Comparison of ENCODE assay signal across 25 cellular contexts in genomic region chr18:27449104-27449503, GRCh38.
"Had no signal": no experiment of that assay in that cellular context is flagged by ENCODE, and none has a peak within 500 bp of the region (broad histone marks: within the 10 kb centered on the region; RNA-seq: fewer than 3 reads in every experiment).

No MANE protein-coding gene starts in this region.

- H3K27ac Mint-ChIP-seq: activated B cell treated with CpG ODN at 0.5 μM for 24 hours; activated CD4-positive, alpha-beta T cell treated with anti-CD3 and anti-CD28 coated beads for 36 hours; activated naive CD4-positive, alpha-beta T cell treated with anti-CD3 and anti-CD28 coated beads, Interleukin-2, amount 10 ng/mL, durations not matched to agents 7 days and 5 days; effector memory CD8-positive, alpha-beta T cell; memory B cell; natural killer cell treated with Interleukin-12 subunit alpha and Interleukin-12 subunit beta and Interleukin-15 and Interleukin-18, amount 100 ng/mL, for 72 hours; type B pancreatic cell had no signal

- H3K4me1 ChIP-seq: colonic mucosa, esophagus squamous epithelium, gastroesophageal sphincter, prostate gland, vagina had no signal

- DNase-seq: activated B cell treated with CpG ODN at 0.5 μM for 24 hours; activated CD4-positive, alpha-beta T cell treated with anti-CD3 and anti-CD28 coated beads for 36 hours; activated CD4-positive, alpha-beta T cell treated with anti-CD3 and anti-CD28 coated beads, Interleukin-2, amount 50 U/mL, for 4 hours; activated effector memory CD4-positive, alpha-beta T cell treated with anti-CD3 and anti-CD28 coated beads, Interleukin-2, amount 50 U/mL, for 16 hours; activated naive CD4-positive, alpha-beta T cell treated with anti-CD3 and anti-CD28 coated beads, Interleukin-2, amount 10 ng/mL, durations not matched to agents 7 days and 5 days; activated T-cell treated with anti-CD3 and anti-CD28 coated beads, Interleukin-2, amount 50 U/mL, for 48 hours; amygdala; colonic mucosa; dorsolateral prefrontal cortex; effector memory CD8-positive, alpha-beta T cell; esophagus squamous epithelium; head of caudate nucleus; hypothalamus; left cardiac atrium; ovary; stimulated activated CD4-positive, alpha-beta T cell treated with anti-CD3 and anti-CD28 coated beads, Interleukin-4, amount 100 ng/mL, for 1 hour; stimulated activated naive CD4-positive, alpha-beta T cell had no signal

- H3K27me3 ChIP-seq: colonic mucosa, dorsolateral prefrontal cortex, esophagus squamous epithelium, gastroesophageal sphincter, neutrophil, ovary, vagina had no signal

- H3K27ac ChIP-seq: colonic mucosa, dorsolateral prefrontal cortex, esophagus squamous epithelium, gastroesophageal sphincter, neutrophil, ovary, prostate gland, thoracic aorta, vagina had no signal

- H3K36me3 Mint-ChIP-seq: activated naive CD4-positive, alpha-beta T cell treated with anti-CD3 and anti-CD28 coated beads, Interleukin-2, amount 10 ng/mL, durations not matched to agents 7 days and 5 days; memory B cell; natural killer cell treated with Interleukin-12 subunit alpha and Interleukin-12 subunit beta and Interleukin-15 and Interleukin-18, amount 100 ng/mL, for 72 hours; type B pancreatic cell had no signal

- ATAC-seq: activated CD4-positive, alpha-beta T cell treated with anti-CD3 and anti-CD28 coated beads for 36 hours; effector memory CD8-positive, alpha-beta T cell; gastroesophageal sphincter; left cardiac atrium; natural killer cell treated with Interleukin-12 subunit alpha and Interleukin-12 subunit beta and Interleukin-15 and Interleukin-18, amount 100 ng/mL, for 72 hours had no signal

- H3K27me3 Mint-ChIP-seq: activated B cell treated with CpG ODN at 0.5 μM for 24 hours; activated CD4-positive, alpha-beta T cell treated with anti-CD3 and anti-CD28 coated beads for 36 hours; activated naive CD4-positive, alpha-beta T cell treated with anti-CD3 and anti-CD28 coated beads, Interleukin-2, amount 10 ng/mL, durations not matched to agents 7 days and 5 days; effector memory CD8-positive, alpha-beta T cell; memory B cell; natural killer cell treated with Interleukin-12 subunit alpha and Interleukin-12 subunit beta and Interleukin-15 and Interleukin-18, amount 100 ng/mL, for 72 hours; type B pancreatic cell had no signal

- H3K4me1 Mint-ChIP-seq: activated B cell treated with CpG ODN at 0.5 μM for 24 hours; activated CD4-positive, alpha-beta T cell treated with anti-CD3 and anti-CD28 coated beads for 36 hours; activated naive CD4-positive, alpha-beta T cell treated with anti-CD3 and anti-CD28 coated beads, Interleukin-2, amount 10 ng/mL, durations not matched to agents 7 days and 5 days had no signal

- H3K4me3 ChIP-seq: colonic mucosa, dorsolateral prefrontal cortex, esophagus squamous epithelium, gastroesophageal sphincter, ovary, prostate gland, thoracic aorta, vagina had no signal

- H3K4me3 Mint-ChIP-seq: activated B cell treated with CpG ODN at 0.5 μM for 24 hours; activated CD4-positive, alpha-beta T cell treated with anti-CD3 and anti-CD28 coated beads for 36 hours; activated naive CD4-positive, alpha-beta T cell treated with anti-CD3 and anti-CD28 coated beads, Interleukin-2, amount 10 ng/mL, durations not matched to agents 7 days and 5 days; effector memory CD8-positive, alpha-beta T cell; memory B cell; natural killer cell treated with Interleukin-12 subunit alpha and Interleukin-12 subunit beta and Interleukin-15 and Interleukin-18, amount 100 ng/mL, for 72 hours; type B pancreatic cell had no signal

- H3K9me3 ChIP-seq: colonic mucosa, esophagus squamous epithelium, gastroesophageal sphincter, neutrophil, ovary, prostate gland, thoracic aorta, vagina had no signal

- H3K36me3 ChIP-seq: colonic mucosa, esophagus squamous epithelium, gastroesophageal sphincter, neutrophil, ovary, prostate gland, thoracic aorta, vagina had no signal
